ENCODE assay signal across 9 cellular contexts in the genomic region with DNA sequence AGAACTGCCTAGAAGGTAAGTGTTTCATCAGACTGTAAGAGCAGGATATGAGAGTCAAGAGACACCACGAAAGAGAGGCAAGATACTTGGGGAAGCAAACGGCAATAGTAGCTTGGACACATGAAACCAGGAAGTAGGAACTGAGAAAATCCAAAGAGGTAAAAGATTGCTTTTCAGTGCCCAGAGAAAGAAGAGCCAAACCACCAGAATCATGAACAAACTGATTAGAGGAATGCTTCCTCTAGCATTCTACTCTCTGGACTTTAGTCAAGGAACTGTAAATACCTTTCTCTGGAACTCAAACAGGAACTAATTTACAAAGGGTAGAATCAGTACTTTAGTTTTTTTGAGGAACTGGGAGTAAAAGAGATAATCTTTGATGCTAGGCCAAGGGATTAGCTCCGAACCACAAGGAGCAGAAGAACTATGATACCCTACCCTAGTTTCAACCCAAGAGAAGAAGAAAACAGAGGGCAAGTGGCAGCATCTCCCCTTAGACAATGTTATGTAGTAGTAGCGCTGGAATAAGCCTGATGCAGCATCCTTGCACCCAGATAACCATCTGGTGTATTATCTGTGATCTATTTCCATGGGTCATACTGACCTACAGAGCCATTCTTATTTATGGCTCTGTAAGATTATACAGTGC. TPM values are rescaled to one million over a fixed set of nuclear protein-coding genes. Genes with fewer than 3 reads are reported as not detected.
DNase-seq lines count a peak whose midpoint lies in the region; ATAC-seq and TF ChIP-seq lines count a peak whose summit lies in the region.
"Had no signal": no experiment of that assay in that cellular context is flagged by ENCODE, and none has a peak within 500 bp of the region (broad histone marks: within the 10 kb centered on the region; RNA-seq: fewer than 3 reads in every experiment).

No MANE protein-coding gene starts in this region.

- H3K4me3 ChIP-seq in Panc1 (ENCODE audit: low read depth in 2 of 2, low read length in 2 of 2) = no peak overlapping the region
- no peak overlapping the region for H3K4me3 ChIP-seq in mucosa of descending colon
- no peak overlapping the region for H3K4me3 ChIP-seq in vagina
- H3K4me3 ChIP-seq: SJCRH30 had no signal

- TF ChIP-seq CTCF in Panc1 (IDR thresholded peaks at IDR 0.05) (no peak), mucosa of descending colon (IDR thresholded peaks at IDR 0.05) (no peak), vagina (IDR thresholded peaks at IDR 0.05) (no peak)

- intact Hi-C loops in Panc1 (cut with micrococcal nuclease; ENCODE audit: unreplicated experiment) = no loop called here
- intact Hi-C loops in mucosa of descending colon (cut with DNase I, micrococcal nuclease) = no loop called here
- intact Hi-C loops in vagina (cut with DNase I) = no loop called here
- intact Hi-C loops in left ventricle myocardium superior (cut with micrococcal nuclease) = no loop called here

- 0 out of 2 replicates have a peak overlapping the region, but pooled peaks have one; percentile 19 for H3K27ac ChIP-seq in Panc1 (ENCODE audit: low read length)
- H3K27ac ChIP-seq in vagina = no peak overlapping the region
- H3K27ac ChIP-seq: SJCRH30 had no signal

- H3K36me3 ChIP-seq in Panc1 (ENCODE audit: control insufficient read depth, insufficient read depth, low read length) (peaks cover 2% of the 10 kb centered on the region; the same call in 1 of the 2 replicates), mucosa of descending colon (ENCODE audit: low read depth) (no peaks in the 10 kb centered on the region), vagina (no peaks in the 10 kb centered on the region)

- CTCF ChIA-PET in Panc1 (lab: Charles Lee) = no interaction called here

- in situ Hi-C loops in Panc1 (cut with HindIII; ENCODE audit: low pct_unique_long_range_greater_than_20kb, low sequenced_read_pairs) = no loop called here

- H3K9me3 ChIP-seq in Panc1 (ENCODE audit: control insufficient read depth, insufficient read depth, low read depth, low read length) (no peaks in the 10 kb centered on the region), mucosa of descending colon (no peaks in the 10 kb centered on the region), vagina (no peaks in the 10 kb centered on the region)
- H3K9me3 ChIP-seq: SJCRH30 had no signal

- ATAC-seq in GM18502 (IDR thresholded peaks at IDR 0.05; ENCODE audit: poor library complexity, unreplicated experiment) = peak; percentile 68
- peak; percentile 71 for ATAC-seq in HG02798 (IDR thresholded peaks at IDR 0.05; ENCODE audit: poor library complexity, unreplicated experiment)
- no peak for ATAC-seq in Panc1
- peak; percentile 87 for ATAC-seq in mucosa of descending colon
- no peak for ATAC-seq in left ventricle myocardium superior

- POLR2A ChIA-PET in Panc1 (lab: Charles Lee) = no interaction called here

- no TSS peak for BruUV-seq in Panc1 (replicated peaks; lab: Mats Ljungman, UMichigan)

- DNase-seq in Panc1 (ENCODE audit: low read depth, low spot score) (no peak), mucosa of descending colon (peak in 1 of 3 donors; percentile 9), NCI-H146 treated with DMSO at 0.1 percent for 48 hours (lab: John Stamatoyannopoulos, UW; ENCODE audit: unreplicated experiment) (no peak), NCI-H2107 treated with DMSO at 0.1 percent for 48 hours (lab: John Stamatoyannopoulos, UW; ENCODE audit: unreplicated experiment) (no peak), vagina (ENCODE audit: extremely low spot score in 2 of 2) (no peak), left ventricle myocardium superior (no peak)

- H3K4me1 ChIP-seq in Panc1 (ENCODE audit: control insufficient read depth, insufficient read depth, low read length) = peaks cover 11% of the 10 kb centered on the region; the same call in 1 of the 2 replicates
- peaks cover 32% of the 10 kb centered on the region for H3K4me1 ChIP-seq in mucosa of descending colon (ENCODE audit: low read depth)
- H3K4me1 ChIP-seq in vagina = no peaks in the 10 kb centered on the region

- H3K27me3 ChIP-seq in Panc1 (ENCODE audit: control insufficient read depth, insufficient read depth, low read length) = no peaks in the 10 kb centered on the region
- H3K27me3 ChIP-seq in vagina = no peaks in the 10 kb centered on the region
- H3K27me3 ChIP-seq: SJCRH30 had no signal

- TF ChIP-seq POLR2A in vagina (IDR thresholded peaks at IDR 0.05) = no peak

RNA-seq across cellular contexts. Expression of a gene that starts 41.3 kb away (rescaled TPM):
- total RNA-seq in Panc1 (2021; ENCODE audit: unreplicated experiment) (not detected), mucosa of descending colon (not detected), vagina (not detected), left ventricle myocardium superior (not detected)
- polyA plus RNA-seq in Panc1 (2012; ENCODE audit: insufficient read length) = not detected
- total RNA-seq: SJCRH30 had no signal

RNA-seq across cellular contexts. Expression of a gene that starts 47.2 kb away (rescaled TPM):
- total RNA-seq in Panc1 (2021; ENCODE audit: unreplicated experiment) (34.9 TPM), mucosa of descending colon (10 to 100 TPM; 22.7 to 36.3 (median 29.9) TPM), vagina (33.9 TPM), left ventricle myocardium superior (6.9 TPM)
- polyA plus RNA-seq in Panc1 (2012; ENCODE audit: insufficient read length) = 47.7 TPM

RNA-seq across cellular contexts. Expression of a gene that starts 48.3 kb away (rescaled TPM):
- total RNA-seq in Panc1 (2021; ENCODE audit: unreplicated experiment) (32.5 TPM), mucosa of descending colon (10 to 100 TPM; 18.3 to 22.2 (median 20.0) TPM), vagina (22.8 TPM), left ventricle myocardium superior (8.7 TPM)
- polyA plus RNA-seq in Panc1 (2012; ENCODE audit: insufficient read length) = 24.4 TPM

Comparison
In these comparisons a context has a peak if more than half of its experiments do, and no peak if none do; other contexts are left out.
1. ATAC-seq: peak in GM18502 (single experiment), HG02798 (single experiment) and mucosa of descending colon (single experiment); none in Panc1 (single experiment) and left ventricle myocardium superior (single experiment).